In genomic region chr19:45952691-45953505, GRCh38 we compare ENCODE assay signal across 1 cellular context.
TF ChIP-seq lines count a peak whose summit lies in the region.

No MANE protein-coding gene starts in this region.

TF ChIP-seq in HEK293, 187 proteins besides CTCF, POLR2A, EP300 and RAD21 (continued from another document):
- TF ChIP-seq ZBTB10 (tag by site-specific recombination; IDR thresholded peaks at IDR 0.05) (peak; percentile 82), KLF8 (tag by site-specific recombination; IDR thresholded peaks at IDR 0.05) (peak; percentile 92), ZNF645 (tag by site-specific recombination; IDR thresholded peaks at IDR 0.05) (no peak), GLIS1 (tag by site-specific recombination; IDR thresholded peaks at IDR 0.05) (peak; percentile 60), IKZF3 (tag by site-specific recombination; IDR thresholded peaks at IDR 0.05) (peak; percentile 56; the same call in 1 of the 2 replicates), GLIS2 (tag by site-specific recombination; IDR thresholded peaks at IDR 0.05) (peak; percentile 91), ZNF146 (tag by site-specific recombination; IDR thresholded peaks at IDR 0.05) (no peak), ZBTB21 (tag by site-specific recombination; IDR thresholded peaks at IDR 0.05) (peak; percentile 64), ZNF366 (tag by site-specific recombination; conservative IDR thresholded peaks at IDR 0.05) (peak; percentile 69), ZNF394 (tag by site-specific recombination; IDR thresholded peaks at IDR 0.05; ENCODE audit: borderline replicate concordance) (peak; percentile 58), ZSCAN30 (tag by site-specific recombination; IDR thresholded peaks at IDR 0.05) (peak; percentile 58; the same call in 1 of the 2 replicates), GLI2 (tag by site-specific recombination; IDR thresholded peaks at IDR 0.05; ENCODE audit: borderline replicate concordance, low read depth) (no peak)
